ENCODE assay signal across 8 cellular contexts in genomic region chr4:113355550-113356371, GRCh38.
DNase-seq lines count a peak whose midpoint lies in the region; ATAC-seq and FAIRE-seq lines count a peak whose summit lies in the region.

No MANE protein-coding gene starts in this region.

- ATAC-seq in HG02973 (IDR thresholded peaks at IDR 0.05; ENCODE audit: unreplicated experiment) (peak; percentile 98), left ventricle myocardium superior (peak; percentile 89)

- H3K27ac Mint-ChIP-seq in activated T-helper 1 cell treated with anti-CD3 and anti-CD28 coated beads, Interleukin-12 subunit alpha, Interleukin-12 subunit beta, Interleukin-2, Interleukin-4 antibody, amounts not matched to agents 30 ng/mL and 10 ng/mL and 1 ng/mL, durations not matched to agents 14 hours and 24 hours and 36 hours, result peak overlapping the region; percentile 79

- peaks cover 37% of the 10 kb centered on the region for H3K4me1 Mint-ChIP-seq in activated T-helper 1 cell treated with anti-CD3 and anti-CD28 coated beads, Interleukin-12 subunit alpha, Interleukin-12 subunit beta, Interleukin-2, Interleukin-4 antibody, amounts not matched to agents 30 ng/mL and 10 ng/mL and 1 ng/mL, durations not matched to agents 14 hours and 24 hours and 36 hours (ENCODE audit: low read depth)

- peaks cover 25% of the 10 kb centered on the region for H3K27me3 Mint-ChIP-seq in activated T-helper 1 cell treated with anti-CD3 and anti-CD28 coated beads, Interleukin-12 subunit alpha, Interleukin-12 subunit beta, Interleukin-2, Interleukin-4 antibody, amounts not matched to agents 30 ng/mL and 10 ng/mL and 1 ng/mL, durations not matched to agents 14 hours and 24 hours and 36 hours (ENCODE audit: insufficient read depth)

- intact Hi-C loops in activated T-helper 1 cell treated with anti-CD3 and anti-CD28 coated beads, Interleukin-12 subunit alpha, Interleukin-12 subunit beta, Interleukin-2, Interleukin-4 antibody, amounts not matched to agents 30 ng/mL and 10 ng/mL and 1 ng/mL, durations not matched to agents 14 hours and 24 hours and 36 hours (cut with micrococcal nuclease), result loop anchor here (1.0 to 5.0 kb wide), 10 partner anchors 29 to 467 kb away; no protein-coding TSS in a partner anchor
- intact Hi-C loops in left ventricle myocardium superior (cut with micrococcal nuclease), result no loop called here

- FAIRE-seq in RCC 7860 (lab: Jason Lieb, UNC), result peak; percentile 96

- peaks cover 16% of the 10 kb centered on the region for H3K36me3 Mint-ChIP-seq in activated T-helper 1 cell treated with anti-CD3 and anti-CD28 coated beads, Interleukin-12 subunit alpha, Interleukin-12 subunit beta, Interleukin-2, Interleukin-4 antibody, amounts not matched to agents 30 ng/mL and 10 ng/mL and 1 ng/mL, durations not matched to agents 14 hours and 24 hours and 36 hours (ENCODE audit: low read depth)

- H3K9me3 Mint-ChIP-seq in activated T-helper 1 cell treated with anti-CD3 and anti-CD28 coated beads, Interleukin-12 subunit alpha, Interleukin-12 subunit beta, Interleukin-2, Interleukin-4 antibody, amounts not matched to agents 30 ng/mL and 10 ng/mL and 1 ng/mL, durations not matched to agents 14 hours and 24 hours and 36 hours, result peaks cover 63% of the 10 kb centered on the region

- peak overlapping the region; percentile 30 for H3K4me3 Mint-ChIP-seq in activated T-helper 1 cell treated with anti-CD3 and anti-CD28 coated beads, Interleukin-12 subunit alpha, Interleukin-12 subunit beta, Interleukin-2, Interleukin-4 antibody, amounts not matched to agents 30 ng/mL and 10 ng/mL and 1 ng/mL, durations not matched to agents 14 hours and 24 hours and 36 hours

- DNase-seq in NCI-H2107 (lab: John Stamatoyannopoulos, UW) (peak; percentile 3), NCI-H2107 treated with DMSO at 0.1 percent for 48 hours (lab: John Stamatoyannopoulos, UW; ENCODE audit: unreplicated experiment) (no peak), RCC 7860 (ENCODE audit: low spot score) (peak; percentile 96), left ventricle myocardium superior (peak; percentile 37), NCI-H2029 treated with DMSO at 0.1 percent for 48 hours (lab: John Stamatoyannopoulos, UW) (no peak)
- DNase-seq in activated T-helper 1 cell treated with anti-CD3 and anti-CD28 coated beads, Interleukin-12 subunit alpha, Interleukin-12 subunit beta, Interleukin-2, Interleukin-4 antibody, amounts not matched to agents 30 ng/mL and 10 ng/mL and 1 ng/mL, durations not matched to agents 14 hours and 24 hours and 36 hours (ENCODE audit: low spot score), result peak; percentile 71
- peak; percentile 22 to 35 (median 32) for DNase-seq in stimulated activated CD4-positive, alpha-beta T cell treated with anti-CD3 and anti-CD28 coated beads, TNF-alpha, amount 100 ng/mL, for 1 hour (ENCODE audit: low read depth in 3 of 3, low spot score in 1 of 3)

Comparison
In these comparisons a context has a peak if more than half of its experiments do, and no peak if none do; other contexts are left out.
1. DNase-seq: peak in NCI-H2107 (single experiment), RCC 7860 (single experiment), activated T-helper 1 cell treated with anti-CD3 and anti-CD28 coated beads, Interleukin-12 subunit alpha, Interleukin-12 subunit beta, Interleukin-2, Interleukin-4 antibody, amounts not matched to agents 30 ng/mL and 10 ng/mL and 1 ng/mL, durations not matched to agents 14 hours and 24 hours and 36 hours (single experiment), left ventricle myocardium superior (single experiment) and stimulated activated CD4-positive, alpha-beta T cell treated with anti-CD3 and anti-CD28 coated beads, TNF-alpha, amount 100 ng/mL, for 1 hour (3 of 3); none in NCI-H2107 treated with DMSO at 0.1 percent for 48 hours (single experiment) and NCI-H2029 treated with DMSO at 0.1 percent for 48 hours (single experiment).